In the genomic region with DNA sequence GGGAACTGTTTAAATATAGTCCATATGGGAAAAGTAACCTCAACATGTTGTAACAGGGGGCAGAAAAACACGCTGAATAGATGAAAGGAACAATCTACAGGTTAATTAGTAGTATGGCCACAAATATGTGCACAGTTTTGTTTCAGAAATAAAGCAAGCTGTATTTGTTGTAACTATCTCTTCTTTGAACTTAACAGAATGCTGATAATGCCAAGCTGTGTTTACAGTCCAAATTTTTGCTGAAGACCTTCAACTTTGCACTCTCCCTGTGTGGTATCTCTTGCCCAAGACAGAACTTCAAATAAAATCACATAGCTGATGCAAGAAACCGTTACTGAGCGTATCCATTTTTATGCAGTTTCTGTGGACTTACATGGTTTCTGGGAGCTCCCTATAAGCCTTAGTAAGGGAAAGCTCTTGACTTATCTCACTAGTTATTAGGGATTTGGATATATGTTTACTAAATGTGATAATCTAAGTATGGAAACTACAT, we compare ENCODE assay signal across 17 cellular contexts.
"Had no signal": no experiment of that assay in that cellular context is flagged by ENCODE, and none has a peak within 500 bp of the region (broad histone marks: within the 10 kb centered on the region; RNA-seq: fewer than 3 reads in every experiment).

No MANE protein-coding gene starts in this region.

- ATAC-seq: activated CD4-positive, alpha-beta T cell treated with anti-CD3 and anti-CD28 coated beads for 36 hours; left cardiac atrium; lower lobe of right lung; natural killer cell; psoas muscle; right cardiac atrium; upper lobe of right lung had no signal

- H3K36me3 ChIP-seq: ascending aorta, lower lobe of right lung, ovary, thoracic aorta, upper lobe of right lung, WERI-Rb-1 had no signal

- H3K4me3 ChIP-seq: ascending aorta, coronary artery, lower lobe of right lung, ovary, psoas muscle, thoracic aorta, upper lobe of right lung had no signal

- DNase-seq: activated CD4-positive, alpha-beta T cell treated with anti-CD3 and anti-CD28 coated beads for 36 hours; activated CD4-positive, alpha-beta T cell treated with anti-CD3 and anti-CD28 coated beads, Interleukin-2, amount 50 U/mL, for 48 hours; activated gamma-delta T cell treated with Interleukin-2 at 50 U/mL for 16 hours; activated naive CD8-positive, alpha-beta T cell treated with anti-CD3 and anti-CD28 coated beads for 36 hours; left cardiac atrium; lower lobe of right lung; natural killer cell; ovary; psoas muscle; right cardiac atrium; small intestine; stimulated activated CD4-positive, alpha-beta T cell treated with anti-CD3 and anti-CD28 coated beads, Interleukin-4, amount 100 ng/mL, for 1 hour; upper lobe of right lung; WERI-Rb-1 had no signal

- H3K27ac ChIP-seq: ascending aorta, coronary artery, lower lobe of right lung, ovary, psoas muscle, upper lobe of right lung, WERI-Rb-1 had no signal

- H3K9me3 ChIP-seq: ascending aorta, lower lobe of right lung, ovary, psoas muscle, thoracic aorta, upper lobe of right lung had no signal

- H3K27me3 ChIP-seq: ascending aorta, ovary, upper lobe of right lung had no signal

- H3K4me1 ChIP-seq: lower lobe of right lung, upper lobe of right lung had no signal
